In genomic region chr11:117143871-117144476, GRCh38 we compare ENCODE assay signal across 8 cellular contexts. TPM values are rescaled to one million over a fixed set of nuclear protein-coding genes. Genes with fewer than 3 reads are reported as not detected.
DNase-seq lines count a peak whose midpoint lies in the region; ATAC-seq, FAIRE-seq and TF ChIP-seq lines count a peak whose summit lies in the region.

Gene PAFAH1B2, plus strand, starts transcription at chr11:117144287. Its CDS starts 8,161 bp downstream, at chr11:117152448.

- under 1% methylated on average over 48 of the region's 48 CpGs for WGBS in right cardiac atrium

- H3K4me3 Mint-ChIP-seq in T-helper 2 cell treated with Interferon-gamma antibody and Interleukin-4, amounts not matched to agents 5 μg/mL and 100 μg/mL, for 36 hours, result peak within 1 kb of the TSS; percentile 96

- H3K27ac Mint-ChIP-seq in T-helper 2 cell treated with Interferon-gamma antibody and Interleukin-4, amounts not matched to agents 5 μg/mL and 100 μg/mL, for 36 hours, result peak within 1 kb of the TSS; percentile 93

- H3K9me3 ChIP-seq in ascending aorta (no peaks in the 10 kb centered on the region), right cardiac atrium (ENCODE audit: control insufficient read depth, low read length) (no peaks in the 10 kb centered on the region)

- H3K27ac ChIP-seq in ascending aorta, result peak within 1 kb of the TSS; percentile 91 to 95
- peak within 1 kb of the TSS; percentile 90 for H3K27ac ChIP-seq in right cardiac atrium (ENCODE audit: low read length)

- peak; percentile 67 for ATAC-seq in GM18508 (IDR thresholded peaks at IDR 0.05; ENCODE audit: insufficient read depth, unreplicated experiment)
- peak; percentile 92 for ATAC-seq in HG02981 (IDR thresholded peaks at IDR 0.05; ENCODE audit: unreplicated experiment)
- ATAC-seq in right cardiac atrium, result peak; percentile 98 to 99

- peak within 1 kb of the TSS; percentile 92 to 98 for H3K4me3 ChIP-seq in ascending aorta
- peak within 1 kb of the TSS; percentile 81 for H3K4me3 ChIP-seq in right cardiac atrium (ENCODE audit: low read length)

- H3K27me3 Mint-ChIP-seq in T-helper 2 cell treated with Interferon-gamma antibody and Interleukin-4, amounts not matched to agents 5 μg/mL and 100 μg/mL, for 36 hours (ENCODE audit: low read depth), result peaks cover 19% of the 10 kb centered on the region

- no peaks in the 10 kb centered on the region for H3K9me3 Mint-ChIP-seq in T-helper 2 cell treated with Interferon-gamma antibody and Interleukin-4, amounts not matched to agents 5 μg/mL and 100 μg/mL, for 36 hours

- DNase-seq in NCI-H2029 (lab: John Stamatoyannopoulos, UW), result peak; percentile 94
- DNase-seq in T-helper 2 cell treated with Interferon-gamma antibody and Interleukin-4, amounts not matched to agents 5 μg/mL and 100 μg/mL, for 36 hours (ENCODE audit: low spot score), result peak; percentile 94
- DNase-seq in ascending aorta (ENCODE audit: low spot score in 2 of 2), result peak; percentile 81 to 97
- DNase-seq in right cardiac atrium, result peak; percentile 97 to 98 (median 98)
- DNase-seq in pulmonary artery endothelial cell (ENCODE audit: low read depth, low spot score), result peak; percentile 59
- peak; percentile 95 for DNase-seq in urothelium cell line (ENCODE audit: low spot score)

- H3K36me3 Mint-ChIP-seq in T-helper 2 cell treated with Interferon-gamma antibody and Interleukin-4, amounts not matched to agents 5 μg/mL and 100 μg/mL, for 36 hours (ENCODE audit: low read depth), result peaks cover 23% of the 10 kb centered on the region

- FAIRE-seq in urothelium cell line (lab: Jason Lieb, UNC), result no peak

- no peaks in the 10 kb centered on the region for H3K27me3 ChIP-seq in ascending aorta
- no peaks in the 10 kb centered on the region for H3K27me3 ChIP-seq in right cardiac atrium (ENCODE audit: control insufficient read depth, insufficient read depth)

- H3K4me1 ChIP-seq in ascending aorta (peaks cover 3 to 18% of the 10 kb centered on the region in 2 donors), right cardiac atrium (ENCODE audit: control insufficient read depth, insufficient read depth, low read length) (peaks cover 3% of the 10 kb centered on the region)

- H3K36me3 ChIP-seq in ascending aorta, result peaks cover 6 to 18% of the 10 kb centered on the region in 2 donors

- intact Hi-C loops in ascending aorta (cut with DNase I), result loop anchor here (1.0 to 2.0 kb wide), 4 partner anchors 34 to 356 kb away; partner anchors contain the start of genes PCSK7, RNF214, SIDT2 and SIK3
- intact Hi-C loops in right cardiac atrium (cut with DNase I), result no loop called here

- H3K4me1 Mint-ChIP-seq in T-helper 2 cell treated with Interferon-gamma antibody and Interleukin-4, amounts not matched to agents 5 μg/mL and 100 μg/mL, for 36 hours (ENCODE audit: low read depth), result peaks cover 27% of the 10 kb centered on the region

- TF ChIP-seq CTCF in ascending aorta (IDR thresholded peaks at IDR 0.05), result no peak

RNA-seq across cellular contexts. Expression of gene PAFAH1B2, which starts in this region (rescaled TPM):
- total RNA-seq in ascending aorta (60.7 TPM), right cardiac atrium (10 to 100 TPM; 52.6 to 68.1 (median 57.5) TPM), pulmonary artery endothelial cell (215 and 280 TPM in 2 replicates)
- 20.4 TPM for polyA plus RNA-seq in right cardiac atrium

Comparison
In these comparisons a context has a peak if more than half of its experiments do, and no peak if none do; other contexts are left out.
1. Peak in every context shown above with its lines: DNase-seq, ATAC-seq, H3K4me3 ChIP-seq and H3K27ac ChIP-seq.